In the genomic region with DNA sequence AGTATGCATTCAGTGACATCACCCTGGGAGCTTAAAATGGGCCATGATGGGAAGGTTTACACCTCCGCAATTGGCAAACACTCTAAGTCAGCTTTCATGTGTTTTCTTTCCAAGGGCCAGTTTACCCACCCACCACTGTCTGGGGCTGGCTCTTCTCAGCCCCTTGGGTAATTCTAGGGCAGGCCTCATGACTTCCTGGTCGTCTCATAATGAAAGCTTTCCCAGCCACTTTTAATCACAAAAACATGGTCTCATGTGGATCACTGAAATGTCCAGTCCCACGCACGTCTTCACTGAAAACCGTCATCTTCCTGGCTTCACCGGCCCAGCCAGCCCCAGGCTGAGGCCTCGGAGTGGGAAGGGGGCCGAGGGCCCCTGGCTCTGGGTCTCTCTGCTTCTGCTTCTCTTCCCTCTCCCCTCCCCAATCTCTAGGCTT, we compare ENCODE assay signal across 23 cellular contexts. TPM values are rescaled to one million over a fixed set of nuclear protein-coding genes. Genes with fewer than 3 reads are reported as not detected.
DNase-seq lines count a peak whose midpoint lies in the region; ATAC-seq and TF ChIP-seq lines count a peak whose summit lies in the region.
"Had no signal": no experiment of that assay in that cellular context is flagged by ENCODE, and none has a peak within 500 bp of the region (broad histone marks: within the 10 kb centered on the region; RNA-seq: fewer than 3 reads in every experiment).

No MANE protein-coding gene starts in this region.

- no peak for ATAC-seq in CD4-positive, alpha-beta T cell (ENCODE audit: poor library complexity)
- ATAC-seq: activated naive CD8-positive, alpha-beta T cell treated with anti-CD3 and anti-CD28 coated beads, Interleukin-2, amount 50 U/mL, for 24 hours; GM12878 had no signal

- intact Hi-C loops in mammary epithelial cell (cut with micrococcal nuclease): loop anchor here (5.0 kb wide), 1 partner anchor 72 kb away; no protein-coding TSS in a partner anchor
- intact Hi-C loops in CD4-positive, alpha-beta T cell (cut with DNase I, micrococcal nuclease): no loop called here

- DNase-seq in Daoy (ENCODE audit: low read depth) (peak; percentile 33), mammary epithelial cell (peak; percentile 45), right atrium auricular region (ENCODE audit: low spot score) (no peak), suprapubic skin (ENCODE audit: low spot score in 2 of 2) (peak in 1 of 2 donors; percentile 44), DMS114 treated with DMSO at 0.1 percent for 48 hours (lab: John Stamatoyannopoulos, UW; ENCODE audit: unreplicated experiment) (no peak), inferior parietal cortex (ENCODE audit: extremely low spot score) (no peak), ecto neural progenitor cell (ENCODE audit: low spot score) (no peak)
- DNase-seq in CD4-positive, alpha-beta T cell: no peak
- DNase-seq: activated CD4-positive, alpha-beta T cell treated with anti-CD3 and anti-CD28 coated beads for 1 hour; activated naive CD8-positive, alpha-beta T cell treated with anti-CD3 and anti-CD28 coated beads, Interleukin-2, amount 50 U/mL, for 24 hours; Calu3; hippocampal formation; NCI-H1417; NCI-H748 treated with DMSO at 0.1 percent for 48 hours; stimulated activated naive CD4-positive, alpha-beta T cell had no signal

- no peak for TF ChIP-seq POLR2A in suprapubic skin (IDR thresholded peaks at IDR 0.05)

- peaks cover 17% of the 10 kb centered on the region for H3K27me3 Mint-ChIP-seq in CD4-positive, alpha-beta T cell

- peak overlapping the region; percentile 2 for H3K4me2 ChIP-seq in mammary epithelial cell (ENCODE audit: insufficient read depth, low read depth, low read length)
- H3K4me2 ChIP-seq: neural progenitor cell had no signal

- TF ChIP-seq EP300 in suprapubic skin (IDR thresholded peaks at IDR 0.05): no peak

- H3K9me3 ChIP-seq in mammary epithelial cell (replicated peaks; ENCODE audit: insufficient read depth, low read length) (no peaks in the 10 kb centered on the region), right atrium auricular region (no peaks in the 10 kb centered on the region), suprapubic skin (no peaks in the 10 kb centered on the region)
- no peaks in the 10 kb centered on the region for H3K9me3 ChIP-seq in CD4-positive, alpha-beta T cell (ENCODE audit: control insufficient read depth, low read length)

- no peaks in the 10 kb centered on the region for H3K27me3 ChIP-seq in mammary epithelial cell (ENCODE audit: insufficient read depth, low read length)
- no peaks in the 10 kb centered on the region for H3K27me3 ChIP-seq in right atrium auricular region
- H3K27me3 ChIP-seq in suprapubic skin: peaks cover 6% of the 10 kb centered on the region
- H3K27me3 ChIP-seq in CD4-positive, alpha-beta T cell (ENCODE audit: control insufficient read depth, insufficient read depth, low read length): no peaks in the 10 kb centered on the region
- H3K27me3 ChIP-seq: neural progenitor cell had no signal

- H3K4me1 ChIP-seq in mammary epithelial cell (ENCODE audit: insufficient read depth, low read length) (peaks cover 41% of the 10 kb centered on the region), right atrium auricular region (peaks cover 0 to 6% of the 10 kb centered on the region in 2 donors), suprapubic skin (peaks cover 8% of the 10 kb centered on the region)
- H3K4me1 ChIP-seq: neural progenitor cell had no signal

- no peak overlapping the region for H3K9ac ChIP-seq in mammary epithelial cell (ENCODE audit: insufficient read depth, low read length)
- H3K9ac ChIP-seq: neural progenitor cell had no signal

- H3K27ac ChIP-seq in mammary epithelial cell (ENCODE audit: insufficient read depth, low read depth, low read length) (peak overlapping the region; percentile 54), right atrium auricular region (peak overlapping the region; percentile 57 to 70), suprapubic skin (peak overlapping the region; percentile 51)
- H3K27ac ChIP-seq in CD4-positive, alpha-beta T cell (ENCODE audit: low read depth, low read length): no peak overlapping the region
- H3K27ac ChIP-seq: esophagus muscularis mucosa, neural progenitor cell had no signal

- no peaks in the 10 kb centered on the region for H3K36me3 Mint-ChIP-seq in CD4-positive, alpha-beta T cell (ENCODE audit: low read depth)
- H3K36me3 Mint-ChIP-seq: neural progenitor cell had no signal

- no TSS peak for BruUV-seq in mammary epithelial cell (replicated peaks; lab: Mats Ljungman, UMichigan)

- CTCF ChIA-PET in mammary epithelial cell (lab: Charles Lee; ENCODE audit: low non-redundant PET): interaction anchor here (0.8 kb wide), 1 partner anchor 293 kb away, joined by 3 read pairs; no protein-coding TSS in a partner anchor
- CTCF ChIA-PET in CD4-positive, alpha-beta T cell (lab: Charles Lee): no interaction called here

- TF ChIP-seq CTCF in mammary epithelial cell (conservative IDR thresholded peaks at IDR 0.05 in 1 of 2, IDR thresholded peaks at IDR 0.05 in 1 of 2; ENCODE audit: extremely low read depth in 1 of 2, insufficient read depth in 1 of 2, low read depth in 1 of 2, low read length in 2 of 2) (no peak), right atrium auricular region (IDR thresholded peaks at IDR 0.05) (no peak), suprapubic skin (IDR thresholded peaks at IDR 0.05) (no peak)
- no peak for TF ChIP-seq CTCF in CD4-positive, alpha-beta T cell (IDR thresholded peaks at IDR 0.05)

- no peaks in the 10 kb centered on the region for H3K9me3 Mint-ChIP-seq in CD4-positive, alpha-beta T cell
- H3K9me3 Mint-ChIP-seq: activated naive CD8-positive, alpha-beta T cell treated with anti-CD3 and anti-CD28 coated beads, Interleukin-2, amount 50 U/mL, for 24 hours; activated T-helper 2 cell treated with anti-CD3 and anti-CD28 coated beads, Interferon-gamma antibody, Interleukin-2, Interleukin-4, amounts not matched to agents 10 μg/mL and 5 μg/mL and 100 μg/mL, durations not matched to agents 14 hours and 24 hours and 36 hours; central memory CD8-positive, alpha-beta T cell had no signal

- H2AFZ ChIP-seq in mammary epithelial cell (ENCODE audit: low read depth, low read length): peak overlapping the region; percentile 65
- H2AFZ ChIP-seq: neural progenitor cell had no signal

- 28% methylated on average over 5 of the region's 8 CpGs for WGBS in mammary epithelial cell (ENCODE audit: low coverage, missing lambda C conversion rate)
- 59% methylated on average over 8 of the region's 8 CpGs for WGBS in suprapubic skin

- no peak overlapping the region for H3K4me3 Mint-ChIP-seq in CD4-positive, alpha-beta T cell
- H3K4me3 Mint-ChIP-seq: activated naive CD8-positive, alpha-beta T cell treated with anti-CD3 and anti-CD28 coated beads, Interleukin-2, amount 50 U/mL, for 24 hours; central memory CD8-positive, alpha-beta T cell; neural progenitor cell; type B pancreatic cell had no signal

- H3K4me1 Mint-ChIP-seq in CD4-positive, alpha-beta T cell (ENCODE audit: low read depth): no peaks in the 10 kb centered on the region
- H3K4me1 Mint-ChIP-seq: activated naive CD8-positive, alpha-beta T cell treated with anti-CD3 and anti-CD28 coated beads, Interleukin-2, amount 50 U/mL, for 24 hours; central memory CD8-positive, alpha-beta T cell had no signal

- H3K36me3 ChIP-seq in mammary epithelial cell (ENCODE audit: insufficient read depth, low read length): no peaks in the 10 kb centered on the region
- no peaks in the 10 kb centered on the region for H3K36me3 ChIP-seq in right atrium auricular region
- no peaks in the 10 kb centered on the region for H3K36me3 ChIP-seq in suprapubic skin
- H3K36me3 ChIP-seq: esophagus muscularis mucosa, neural progenitor cell had no signal

- H3K27ac Mint-ChIP-seq in CD4-positive, alpha-beta T cell: no peak overlapping the region
- H3K27ac Mint-ChIP-seq: activated naive CD8-positive, alpha-beta T cell treated with anti-CD3 and anti-CD28 coated beads, Interleukin-2, amount 50 U/mL, for 24 hours; activated T-helper 2 cell treated with anti-CD3 and anti-CD28 coated beads, Interferon-gamma antibody, Interleukin-2, Interleukin-4, amounts not matched to agents 10 μg/mL and 5 μg/mL and 100 μg/mL, durations not matched to agents 14 hours and 24 hours and 36 hours; neural progenitor cell; type B pancreatic cell had no signal

- dilution Hi-C loops in mammary epithelial cell (cut with HindIII; ENCODE audit: low sequenced_read_pairs): loop anchor here (5.0 kb wide), 1 partner anchor 97 kb away; no protein-coding TSS in a partner anchor

- H3K4me3 ChIP-seq in mammary epithelial cell (replicated peaks in 1 of 3; ENCODE audit: insufficient read depth in 1 of 3, low read depth in 2 of 3, low read length in 3 of 3): no peak overlapping the region
- no peak overlapping the region for H3K4me3 ChIP-seq in right atrium auricular region
- no peak overlapping the region for H3K4me3 ChIP-seq in suprapubic skin
- H3K4me3 ChIP-seq: esophagus muscularis mucosa, GM12878, neural progenitor cell had no signal

- in situ Hi-C loops in mammary epithelial cell (cut with MboI; ENCODE audit: low sequenced_read_pairs in 2 of 2): no loop called here

- POLR2A ChIA-PET in CD4-positive, alpha-beta T cell (lab: Charles Lee): no interaction called here

- H3K79me2 ChIP-seq in mammary epithelial cell (ENCODE audit: insufficient read depth, low read length): peaks cover 17% of the 10 kb centered on the region

- no peaks in the 10 kb centered on the region for H4K20me1 ChIP-seq in mammary epithelial cell (ENCODE audit: insufficient read depth, low read length)

RNA-seq across cellular contexts. Expression of a gene that starts 58.5 kb away (rescaled TPM):
- total RNA-seq in Daoy (2014; rRNA removed; shearing (Covaris generic)): 0.86 and 6.0 TPM in 2 replicates
- 100 to 1,000 TPM in 1 of 2 donors, 10 to 100 TPM in 1; 54.3 to 181 TPM for total RNA-seq in mammary epithelial cell
- polyA plus RNA-seq in mammary epithelial cell: 147 TPM
- 191 TPM for polyA minus RNA-seq in mammary epithelial cell
- total RNA-seq in right atrium auricular region: 10 to 100 TPM; 10.2 to 29.4 TPM
- 100 to 1,000 TPM in 3 of 4 donors, 10 to 100 TPM in 1; 87.7 to 133 (median 108) TPM for total RNA-seq in suprapubic skin
- not detected for total RNA-seq in CD4-positive, alpha-beta T cell
- total RNA-seq: activated T-helper 2 cell treated with anti-CD3 and anti-CD28 coated beads, Interferon-gamma antibody, Interleukin-2, Interleukin-4, amounts not matched to agents 10 μg/mL and 5 μg/mL and 100 μg/mL, durations not matched to agents 14 hours and 24 hours and 36 hours; LHCN-M2; mononuclear cell had no signal

Comparison
In these comparisons a context has a peak if more than half of its experiments do, and no peak if none do; other contexts are left out.
1. DNase-seq: peak in Daoy (single experiment) and mammary epithelial cell (single experiment); none in right atrium auricular region (single experiment), DMS114 treated with DMSO at 0.1 percent for 48 hours (single experiment), CD4-positive, alpha-beta T cell (0 of 10), inferior parietal cortex (single experiment) and ecto neural progenitor cell (single experiment).